ENCODE assay signal across 1 cellular context in genomic region chr3:14801668-14802067, GRCh38.
TF ChIP-seq lines count a peak whose summit lies in the region.

No MANE protein-coding gene starts in this region.

TF ChIP-seq in HepG2, 621 proteins besides CTCF, POLR2A, EP300 and RAD21:
- no peak for TF ChIP-seq ZNF468 (CRISPR knock-in tag; IDR thresholded peaks at IDR 0.05)
- TF ChIP-seq RORA (CRISPR knock-in tag; IDR thresholded peaks at IDR 0.05), result no peak
- TF ChIP-seq ZNF431 (CRISPR knock-in tag; IDR thresholded peaks at IDR 0.05; ENCODE audit: borderline replicate concordance, low read depth), result no peak
- TF ChIP-seq ZC3H4 (CRISPR knock-in tag; IDR thresholded peaks at IDR 0.05; ENCODE audit: borderline replicate concordance), result no peak
- TF ChIP-seq TBX2 (CRISPR knock-in tag; IDR thresholded peaks at IDR 0.05; ENCODE audit: borderline replicate concordance), result no peak
- no peak for TF ChIP-seq TSC22D2 (CRISPR knock-in tag; IDR thresholded peaks at IDR 0.05; ENCODE audit: borderline replicate concordance)
- TF ChIP-seq HOXA5 (CRISPR knock-in tag; IDR thresholded peaks at IDR 0.05), result no peak
- no peak for TF ChIP-seq ZBTB37 (CRISPR knock-in tag; IDR thresholded peaks at IDR 0.05)
- no peak for TF ChIP-seq XRCC5 (optimal IDR thresholded peaks at IDR 0.05; ENCODE audit: low read length)
- TF ChIP-seq ZNF570 (CRISPR knock-in tag; IDR thresholded peaks at IDR 0.05; ENCODE audit: borderline replicate concordance), result no peak
- TF ChIP-seq KDM6A (CRISPR knock-in tag; IDR thresholded peaks at IDR 0.05; ENCODE audit: low read depth), result no peak
- no peak for TF ChIP-seq ZMYM2 (CRISPR knock-in tag; IDR thresholded peaks at IDR 0.05)
- TF ChIP-seq ZHX2 (IDR thresholded peaks at IDR 0.05; ENCODE audit: low read depth), result no peak
- no peak for TF ChIP-seq ZHX2 (CRISPR knock-in tag; IDR thresholded peaks at IDR 0.05; ENCODE audit: borderline replicate concordance)
- TF ChIP-seq ZFP62 (CRISPR knock-in tag; IDR thresholded peaks at IDR 0.05), result no peak
